ENCODE assay signal across 18 cellular contexts in the genomic region with DNA sequence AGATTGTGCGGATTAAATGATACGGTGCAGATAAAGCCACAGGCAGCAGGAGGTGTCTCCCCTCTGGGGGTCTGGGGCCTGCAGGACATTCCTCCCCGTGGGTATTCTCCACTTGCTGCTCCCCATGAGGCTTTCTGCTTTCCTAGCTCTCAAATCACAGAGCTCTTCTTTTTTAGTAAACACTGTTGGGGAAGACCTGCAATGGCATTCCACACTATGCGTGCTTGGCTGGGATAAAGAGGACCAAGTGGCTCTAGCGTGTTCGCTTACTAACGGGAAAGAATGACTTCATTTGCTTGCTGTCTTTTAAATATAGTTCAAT.
DNase-seq lines count a peak whose midpoint lies in the region; ATAC-seq, FAIRE-seq and TF ChIP-seq lines count a peak whose summit lies in the region.
"Had no signal": no experiment of that assay in that cellular context is flagged by ENCODE, and none has a peak within 500 bp of the region (broad histone marks: within the 10 kb centered on the region; RNA-seq: fewer than 3 reads in every experiment).

No MANE protein-coding gene starts in this region.

- H3K36me3 ChIP-seq in astrocyte (ENCODE audit: insufficient read depth, low read length) (no peaks in the 10 kb centered on the region), neuronal stem cell (replicated peaks in 1 of 2; ENCODE audit: control insufficient read depth in 2 of 2, insufficient read depth in 2 of 2, low read length in 2 of 2) (no peaks in the 10 kb centered on the region), H7 (replicated peaks; ENCODE audit: control insufficient read depth, insufficient read depth, low read length) (no peaks in the 10 kb centered on the region)

- no peak overlapping the region for H3K4me3 Mint-ChIP-seq in astrocyte (ENCODE audit: unreplicated experiment)
- H3K4me3 Mint-ChIP-seq: CD4-positive, alpha-beta memory T cell had no signal

- peak overlapping the region; percentile 53 for H3K27ac Mint-ChIP-seq in astrocyte (ENCODE audit: unreplicated experiment)
- H3K27ac Mint-ChIP-seq: CD4-positive, alpha-beta memory T cell had no signal

- no peak overlapping the region for H3K23ac ChIP-seq in neuronal stem cell (ENCODE audit: low read depth, low read length, poor library complexity)

- no peaks in the 10 kb centered on the region for H3K36me3 Mint-ChIP-seq in astrocyte (ENCODE audit: low read depth, unreplicated experiment)
- H3K36me3 Mint-ChIP-seq: CD4-positive, alpha-beta memory T cell had no signal

- H4K91ac ChIP-seq in neuronal stem cell (ENCODE audit: low read depth, low read length, poor library complexity): no peak overlapping the region

- no CpG with 5 or more reads among the region's 7 CpGs for WGBS in neuronal stem cell (ENCODE audit: extremely low coverage in 2 of 2, insufficient read length in 2 of 2, insufficient replicate concordance in 1 of 2), 2 donors

- no peak for FAIRE-seq in astrocyte (lab: Jason Lieb, UNC)
- FAIRE-seq: GM12891, GM18507, H54 had no signal

- peak overlapping the region; percentile 70 for H3K18ac ChIP-seq in neuronal stem cell (ENCODE audit: low read length)

- H3K79me1 ChIP-seq in neuronal stem cell (ENCODE audit: low read depth, low read length): no peaks in the 10 kb centered on the region

- H3K14ac ChIP-seq in neuronal stem cell (ENCODE audit: low read length): no peak overlapping the region

- no peaks in the 10 kb centered on the region for H4K20me1 ChIP-seq in astrocyte (ENCODE audit: insufficient read depth, low read length)

- H3K9ac ChIP-seq in astrocyte (ENCODE audit: low read length) (no peak overlapping the region), neuronal stem cell (ENCODE audit: low read depth, low read length, poor library complexity) (no peak overlapping the region)

- H3K27ac ChIP-seq in astrocyte (ENCODE audit: low read depth, low read length) (no peak overlapping the region), neuronal stem cell (replicated peaks; ENCODE audit: low read length) (no peak overlapping the region)

- peaks cover 27% of the 10 kb centered on the region for H3K4me1 Mint-ChIP-seq in astrocyte (ENCODE audit: low read depth, unreplicated experiment)
- H3K4me1 Mint-ChIP-seq: CD4-positive, alpha-beta memory T cell had no signal

- no peak overlapping the region for H2BK15ac ChIP-seq in neuronal stem cell (ENCODE audit: low read length)

- no peak overlapping the region for H2BK5ac ChIP-seq in neuronal stem cell (ENCODE audit: low read length)

- intact Hi-C loops in posterior cingulate gyrus (cut with DNase I): loop anchor here (10.0 kb wide), 1 partner anchor 197 kb away; no protein-coding TSS in a partner anchor

- H2AFZ ChIP-seq in astrocyte (ENCODE audit: low read depth, low read length): no peak overlapping the region
- no peak overlapping the region for H2AFZ ChIP-seq in neuronal stem cell (ENCODE audit: low read length)

- TF ChIP-seq CTCF in astrocyte (IDR thresholded peaks at IDR 0.05; ENCODE audit: insufficient read depth, low read depth, low read length): no peak

- no peak overlapping the region for H4K8ac ChIP-seq in neuronal stem cell (ENCODE audit: low read depth, low read length)

- H3K4ac ChIP-seq in neuronal stem cell (ENCODE audit: low read length): no peak overlapping the region

- DNase-seq in astrocyte (ENCODE audit: low read depth) (no peak), ecto neural progenitor cell (ENCODE audit: low spot score) (peak; percentile 17), neuronal stem cell (ENCODE audit: low spot score) (no peak), posterior cingulate gyrus (no peak), H7 (no peak)
- DNase-seq: C1 segment of cervical spinal cord; Calu3; CD4-positive, alpha-beta memory T cell; COR-L47; DMS53; DMS79 treated with DMSO at 0.1 percent for 48 hours; GF-D8; GOT3; HCEC 1CT had no signal

- H3K27me3 ChIP-seq in astrocyte (ENCODE audit: insufficient read depth, low read length) (peaks cover 18% of the 10 kb centered on the region), neuronal stem cell (ENCODE audit: control insufficient read depth in 3 of 3, insufficient read depth in 3 of 3, low read depth in 1 of 3, low read length in 3 of 3) (no peaks in the 10 kb centered on the region), H7 (ENCODE audit: control insufficient read depth, insufficient read depth, low read length) (no peaks in the 10 kb centered on the region)

- no peak for ATAC-seq in GM21723 (IDR thresholded peaks at IDR 0.05; ENCODE audit: unreplicated experiment)

- H3K27me3 Mint-ChIP-seq in astrocyte (ENCODE audit: low read depth, unreplicated experiment): no peaks in the 10 kb centered on the region

- H3K9me3 Mint-ChIP-seq in astrocyte (ENCODE audit: unreplicated experiment): no peaks in the 10 kb centered on the region

- H3K4me3 ChIP-seq in astrocyte (ENCODE audit: insufficient read depth, low read depth, low read length) (no peak overlapping the region), neuronal stem cell (ENCODE audit: low read length in 2 of 2) (no peak overlapping the region), H7 (ENCODE audit: insufficient read depth, low read depth, low read length) (no peak overlapping the region)

- H3K4me1 ChIP-seq in astrocyte (ENCODE audit: insufficient read depth, low read length) (peaks cover 13% of the 10 kb centered on the region), neuronal stem cell (ENCODE audit: control insufficient read depth in 2 of 2, insufficient read depth in 1 of 2, low read depth in 1 of 2, low read length in 2 of 2) (peaks cover 6 to 8% of the 10 kb centered on the region in 2 donors)

- H2BK12ac ChIP-seq in neuronal stem cell (ENCODE audit: low read length): no peak overlapping the region

- no peak overlapping the region for H2BK120ac ChIP-seq in neuronal stem cell (ENCODE audit: low read depth, low read length)

- no peaks in the 10 kb centered on the region for H3K9me3 ChIP-seq in astrocyte (ENCODE audit: insufficient read depth, low read depth, low read length)
- peaks cover 0 to 6% of the 10 kb centered on the region in 2 donors for H3K9me3 ChIP-seq in neuronal stem cell (replicated peaks in 1 of 2; ENCODE audit: control insufficient read depth in 2 of 2, insufficient read depth in 1 of 2, low read depth in 1 of 2, low read length in 2 of 2)

- no peak overlapping the region for H3K4me2 ChIP-seq in astrocyte (ENCODE audit: low read length)
- no peak overlapping the region for H3K4me2 ChIP-seq in neuronal stem cell (ENCODE audit: insufficient read depth, low read length, poor library complexity, severe bottlenecking)

- H2AK5ac ChIP-seq in neuronal stem cell (ENCODE audit: low read depth, low read length): no peak overlapping the region

- no peaks in the 10 kb centered on the region for H3K79me2 ChIP-seq in astrocyte (ENCODE audit: insufficient read depth, low read length)
